ENCODE assay signal across 11 cellular contexts in the genomic region with DNA sequence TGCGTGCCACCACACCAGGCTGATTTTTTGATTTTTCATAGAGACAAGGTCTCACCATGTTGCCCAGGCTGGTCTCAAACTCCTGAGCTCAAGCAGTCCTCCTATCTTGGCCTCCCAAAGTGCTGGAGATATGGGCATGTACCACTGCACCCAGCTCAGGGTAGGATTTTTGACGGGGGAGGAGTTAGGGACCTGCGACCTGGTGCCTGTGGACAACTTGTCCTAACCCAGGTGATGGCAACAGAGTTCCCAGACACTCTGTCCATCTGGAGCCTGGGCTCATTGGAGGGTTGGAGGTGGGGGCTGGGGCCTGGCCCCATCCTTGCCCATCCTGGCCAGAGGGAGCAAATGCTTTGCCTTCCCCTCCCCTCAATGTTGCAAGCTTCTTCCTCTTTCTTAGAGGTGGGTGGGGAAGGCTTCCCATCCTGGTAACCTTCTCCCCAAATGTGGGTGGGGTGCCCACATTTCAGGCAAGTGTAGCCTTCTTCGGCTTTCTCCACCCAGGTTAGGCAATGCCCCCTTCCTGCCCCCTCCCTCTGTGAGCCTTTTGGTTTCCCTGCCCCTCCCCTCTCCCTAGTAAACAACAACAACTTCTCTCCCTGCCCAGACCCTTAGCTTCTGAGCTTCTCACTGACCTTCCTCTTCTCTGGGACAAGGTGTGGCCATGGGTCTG. TPM values are rescaled to one million over a fixed set of nuclear protein-coding genes. Genes with fewer than 3 reads are reported as not detected.
DNase-seq lines count a peak whose midpoint lies in the region; ATAC-seq and TF ChIP-seq lines count a peak whose summit lies in the region.
"Had no signal": no experiment of that assay in that cellular context is flagged by ENCODE, and none has a peak within 500 bp of the region (broad histone marks: within the 10 kb centered on the region; RNA-seq: fewer than 3 reads in every experiment).

No MANE protein-coding gene starts in this region.

- H3K27ac Mint-ChIP-seq in T-helper 2 cell treated with Interferon-gamma antibody and Interleukin-4, amounts not matched to agents 5 μg/mL and 100 μg/mL, for 36 hours: peak overlapping the region; percentile 57
- H3K27ac Mint-ChIP-seq in T-cell: peak overlapping the region; percentile 87 to 90

- TF ChIP-seq CTCF in left lung (IDR thresholded peaks at IDR 0.05) (no peak), prostate gland (IDR thresholded peaks at IDR 0.05) (no peak)

- CTCF ChIA-PET in T-cell (lab: Charles Lee): no interaction called here

- H3K4me3 Mint-ChIP-seq in T-helper 2 cell treated with Interferon-gamma antibody and Interleukin-4, amounts not matched to agents 5 μg/mL and 100 μg/mL, for 36 hours: peak overlapping the region; percentile 58
- H3K4me3 Mint-ChIP-seq in T-cell: peak overlapping the region in 2 of 3 donors; percentile 24 to 52
- H3K4me3 Mint-ChIP-seq: activated naive CD4-positive, alpha-beta T cell treated with anti-CD3 and anti-CD28 coated beads for 36 hours had no signal

- H3K36me3 Mint-ChIP-seq in T-helper 2 cell treated with Interferon-gamma antibody and Interleukin-4, amounts not matched to agents 5 μg/mL and 100 μg/mL, for 36 hours (ENCODE audit: low read depth): peaks cover 51% of the 10 kb centered on the region
- peaks cover 18% of the 10 kb centered on the region for H3K36me3 Mint-ChIP-seq in T-cell

- H3K27me3 Mint-ChIP-seq in T-helper 2 cell treated with Interferon-gamma antibody and Interleukin-4, amounts not matched to agents 5 μg/mL and 100 μg/mL, for 36 hours (ENCODE audit: low read depth): no peaks in the 10 kb centered on the region
- no peaks in the 10 kb centered on the region for H3K27me3 Mint-ChIP-seq in T-cell

- no peaks in the 10 kb centered on the region for H3K9me3 Mint-ChIP-seq in T-helper 2 cell treated with Interferon-gamma antibody and Interleukin-4, amounts not matched to agents 5 μg/mL and 100 μg/mL, for 36 hours
- H3K9me3 Mint-ChIP-seq in T-cell: no peaks in the 10 kb centered on the region
- H3K9me3 Mint-ChIP-seq: activated naive CD4-positive, alpha-beta T cell treated with anti-CD3 and anti-CD28 coated beads for 36 hours had no signal

- H3K27ac ChIP-seq in left lung (peak overlapping the region; percentile 86 to 100), stomach smooth muscle (ENCODE audit: low read length) (peak overlapping the region; percentile 49), prostate gland (no peak overlapping the region)

- ATAC-seq in T-cell (replicated peaks in 1 of 4) (no peak), left lung (no peak), HG02759 (IDR thresholded peaks at IDR 0.05; ENCODE audit: unreplicated experiment) (no peak)

- peaks cover 65% of the 10 kb centered on the region for H3K4me1 Mint-ChIP-seq in T-helper 2 cell treated with Interferon-gamma antibody and Interleukin-4, amounts not matched to agents 5 μg/mL and 100 μg/mL, for 36 hours (ENCODE audit: low read depth)
- H3K4me1 Mint-ChIP-seq in T-cell: peaks cover 71 to 80% (median 79%) of the 10 kb centered on the region in 3 donors

- POLR2A ChIA-PET in T-cell (lab: Charles Lee): interaction anchor here in 1 of 2 donors (0.6 kb wide), 1 partner anchor 37 kb away, joined by 3 read pairs; no protein-coding TSS in a partner anchor

- H3K9me3 ChIP-seq in left lung (no peaks in the 10 kb centered on the region), stomach smooth muscle (ENCODE audit: control insufficient read depth in 2 of 2, low read length in 2 of 2) (no peaks in the 10 kb centered on the region), prostate gland (no peaks in the 10 kb centered on the region)

- intact Hi-C loops in left lung (cut with DNase I): no loop called here
- intact Hi-C loops in prostate gland (cut with DNase I): no loop called here

- DNase-seq in T-helper 2 cell treated with Interferon-gamma antibody and Interleukin-4, amounts not matched to agents 5 μg/mL and 100 μg/mL, for 36 hours (ENCODE audit: low spot score): no peak
- no peak for DNase-seq in T-helper 2 cell
- DNase-seq in T-cell: no peak
- DNase-seq in left lung: peak in 1 of 2 donors; percentile 78
- no peak for DNase-seq in prostate gland (ENCODE audit: low spot score)
- DNase-seq in 8988T: no peak
- DNase-seq: activated naive CD4-positive, alpha-beta T cell treated with anti-CD3 and anti-CD28 coated beads for 36 hours had no signal

- H3K9ac ChIP-seq in stomach smooth muscle (ENCODE audit: low read length in 2 of 2): peak overlapping the region in 1 of 2 donors; percentile 21

- H3K4me1 ChIP-seq in left lung (peaks cover 62 to 100% of the 10 kb centered on the region in 2 donors), stomach smooth muscle (ENCODE audit: control insufficient read depth, insufficient read depth, low read length) (peaks cover 69% of the 10 kb centered on the region), prostate gland (replicated peaks) (peaks cover 32% of the 10 kb centered on the region)

- TF ChIP-seq POLR2A in prostate gland (IDR thresholded peaks at IDR 0.05): no peak

- H3K4me3 ChIP-seq in left lung (peak overlapping the region in 1 of 2 donors; percentile 13), stomach smooth muscle (ENCODE audit: low read length in 2 of 2) (no peak overlapping the region), prostate gland (no peak overlapping the region)

- H3K36me3 ChIP-seq in left lung (peaks cover 0 to 20% of the 10 kb centered on the region in 2 donors), stomach smooth muscle (ENCODE audit: control insufficient read depth in 2 of 2, insufficient read depth in 2 of 2, low read length in 2 of 2) (peaks cover 0 to 5% of the 10 kb centered on the region in 2 donors), prostate gland (no peaks in the 10 kb centered on the region)

- WGBS in prostate gland: 89% methylated on average over 4 of the region's 4 CpGs

- H3K27me3 ChIP-seq in left lung (no peaks in the 10 kb centered on the region), stomach smooth muscle (ENCODE audit: control insufficient read depth in 1 of 2, insufficient read depth in 2 of 2, low read length in 2 of 2) (no peaks in the 10 kb centered on the region), prostate gland (replicated peaks; ENCODE audit: insufficient read depth) (no peaks in the 10 kb centered on the region)

RNA-seq across cellular contexts. Expression of gene RARA, which starts 24.9 kb away (rescaled TPM):
- total RNA-seq in T-cell (10 to 100 TPM; 46.8 to 90.7 (median 69.1) TPM), left lung (10 to 100 TPM; 54.7 to 62.6 TPM), prostate gland (10 to 100 TPM; 24.4 to 70.6 TPM)

RNA-seq across cellular contexts. Expression of gene GJD3, which starts 30.6 kb away (rescaled TPM):
- not detected for total RNA-seq in T-cell
- total RNA-seq in left lung: 1 to 10 TPM; 3.0 to 3.6 TPM
- total RNA-seq in prostate gland: 1 to 10 TPM in 1 of 2 donors, under 1 TPM in 1; 0.82 to 5.3 TPM
- total RNA-seq: activated naive CD4-positive, alpha-beta T cell treated with anti-CD3 and anti-CD28 coated beads for 36 hours; HT1080; T-helper 2 cell treated with Interferon-gamma antibody and Interleukin-4, amounts not matched to agents 100 ng/mL and 5 ng/mL, for 36 hours had no signal

RNA-seq across cellular contexts. Expression of gene CDC6, which starts 46.2 kb away (rescaled TPM):
- total RNA-seq in T-cell: 1 to 10 TPM; 1.3 to 3.2 (median 2.1) TPM
- total RNA-seq in left lung: 10 to 100 TPM; 12.8 to 24.1 TPM
- 10 to 100 TPM in 1 of 2 donors, 1 to 10 TPM in 1; 2.1 to 10.3 TPM for total RNA-seq in prostate gland

Comparison
In these comparisons a context has a peak if more than half of its experiments do, and no peak if none do; other contexts are left out.
1. H3K27ac ChIP-seq: peak in left lung (2 of 2) and stomach smooth muscle (single experiment); none in prostate gland (0 of 2).